In the genomic region with DNA sequence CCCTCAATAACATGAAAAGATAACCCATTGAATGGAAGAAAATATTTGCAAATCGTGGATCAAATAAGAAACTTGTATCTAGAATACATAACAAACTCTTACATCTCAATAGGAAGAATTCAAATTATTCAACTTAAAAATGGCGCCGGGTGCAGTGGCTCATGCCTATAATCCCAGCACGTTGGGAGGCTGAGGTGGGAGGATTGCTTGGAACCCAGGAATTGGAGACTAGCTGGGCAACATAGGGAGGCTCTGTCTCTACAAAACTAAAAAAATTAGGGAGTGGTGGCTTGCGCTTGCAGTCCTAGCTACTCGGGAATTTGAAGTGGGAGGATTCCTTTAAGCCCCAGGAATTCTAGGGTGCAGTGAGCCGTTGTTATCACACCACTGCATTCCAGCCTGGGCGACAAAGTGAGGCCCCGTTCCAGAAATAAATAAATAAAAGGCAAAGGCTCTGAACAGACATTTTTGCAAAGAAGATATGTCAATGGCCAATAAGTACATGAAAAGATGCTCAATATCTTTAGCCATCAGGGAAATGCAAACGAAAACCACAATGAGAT, we compare ENCODE assay signal across 31 cellular contexts.
"Had no signal": no experiment of that assay in that cellular context is flagged by ENCODE, and none has a peak within 500 bp of the region (broad histone marks: within the 10 kb centered on the region; RNA-seq: fewer than 3 reads in every experiment).

No MANE protein-coding gene starts in this region.

- H3K27ac Mint-ChIP-seq: naive thymus-derived CD4-positive, alpha-beta T cell; natural killer cell; nephron; neural progenitor cell; progenitor cell of endocrine pancreas; stimulated activated memory B cell treated with anti-CD40 and anti-IgM and Interleukin-4, amounts not matched to agents 10 μg/mL and 1 μg/mL and 100 μg/mL, for 72 hours; stimulated activated naive CD8-positive, alpha-beta T cell treated with anti-CD3 and anti-CD28 coated beads, Interleukin-15, Interleukin-2, amounts not matched to agents 100 ng/mL and 50 ng/mL, for 24 hours had no signal

- H3K79me2 ChIP-seq: parathyroid adenoma had no signal

- H3K9me3 Mint-ChIP-seq: natural killer cell; nephron; neural progenitor cell; stimulated activated memory B cell treated with anti-CD40 and anti-IgM and Interleukin-4, amounts not matched to agents 10 μg/mL and 1 μg/mL and 100 μg/mL, for 72 hours; stimulated activated naive CD8-positive, alpha-beta T cell treated with anti-CD3 and anti-CD28 coated beads, Interleukin-15, Interleukin-2, amounts not matched to agents 100 ng/mL and 50 ng/mL, for 24 hours had no signal

- H3K36me3 Mint-ChIP-seq: naive thymus-derived CD4-positive, alpha-beta T cell; natural killer cell; neural progenitor cell; stimulated activated memory B cell treated with anti-CD40 and anti-IgM and Interleukin-4, amounts not matched to agents 10 μg/mL and 1 μg/mL and 100 μg/mL, for 72 hours had no signal

- H3K4me3 ChIP-seq: neural progenitor cell, ovary, psoas muscle, right lobe of liver, sigmoid colon, skin epidermis, smooth muscle cell, spleen, stomach, thoracic aorta, thyroid gland, tibial nerve, upper lobe of right lung, uterus had no signal

- H3K9ac ChIP-seq: neural progenitor cell, parathyroid adenoma had no signal

- DNase-seq: naive thymus-derived CD4-positive, alpha-beta T cell; natural killer cell; occipital lobe; ovary; posterior cingulate gyrus; psoas muscle; right cardiac atrium; right lobe of liver; sigmoid colon; spleen; stimulated activated CD4-positive, alpha-beta T cell treated with anti-CD3 and anti-CD28 coated beads, Interleukin-12 subunit alpha, Interleukin-12 subunit beta, amount 100 ng/mL, for 4 hours; stimulated activated CD4-positive, alpha-beta T cell treated with anti-CD3 and anti-CD28 coated beads, Interleukin-1b, Interleukin-23, amount 100 ng/mL, for 48 hours; stimulated activated CD4-positive, alpha-beta T cell treated with anti-CD3 and anti-CD28 coated beads, Interleukin-4, amount 100 ng/mL, for 1 hour; stimulated activated CD4-positive, alpha-beta T cell treated with anti-CD3 and anti-CD28 coated beads, Interleukin-4, amount 100 ng/mL, for 4 hours; stimulated activated CD8-positive, alpha-beta memory T cell treated with anti-CD3 and anti-CD28 coated beads, Interleukin-4, amount 100 ng/mL, for 48 hours; stimulated activated naive CD4-positive, alpha-beta T cell treated with Interleukin-2 at 50 U/mL for 16 hours; stomach; thyroid gland; trophoblast cell; upper lobe of right lung; uterus had no signal

- H3K4me3 Mint-ChIP-seq: naive thymus-derived CD4-positive, alpha-beta T cell; natural killer cell; nephron; neural progenitor cell; stimulated activated memory B cell treated with anti-CD40 and anti-IgM and Interleukin-4, amounts not matched to agents 10 μg/mL and 1 μg/mL and 100 μg/mL, for 72 hours; stimulated activated naive CD8-positive, alpha-beta T cell treated with anti-CD3 and anti-CD28 coated beads, Interleukin-15, Interleukin-2, amounts not matched to agents 100 ng/mL and 50 ng/mL, for 24 hours had no signal

- ATAC-seq: naive thymus-derived CD4-positive, alpha-beta T cell; natural killer cell; psoas muscle; right cardiac atrium; right lobe of liver; stimulated activated memory B cell treated with anti-CD40 and anti-IgM and Interleukin-4, amounts not matched to agents 10 μg/mL and 1 μg/mL and 100 μg/mL, for 72 hours; upper lobe of right lung had no signal

- H3K36me3 ChIP-seq: neural progenitor cell, ovary, right lobe of liver, sigmoid colon, spleen, stomach, thoracic aorta, thyroid gland, tibial nerve, upper lobe of right lung, uterus had no signal

- H3K4me1 Mint-ChIP-seq: naive thymus-derived CD4-positive, alpha-beta T cell; natural killer cell; nephron; stimulated activated memory B cell treated with anti-CD40 and anti-IgM and Interleukin-4, amounts not matched to agents 10 μg/mL and 1 μg/mL and 100 μg/mL, for 72 hours had no signal

- H3K27ac ChIP-seq: neural progenitor cell, ovary, parathyroid adenoma, psoas muscle, right lobe of liver, sigmoid colon, skin epidermis, spleen, stomach, thoracic aorta, thyroid gland, tibial nerve, upper lobe of right lung, uterus had no signal

- H2AFZ ChIP-seq: neural progenitor cell, parathyroid adenoma had no signal

- H3K27me3 ChIP-seq: ovary, right lobe of liver, thyroid gland, uterus had no signal

- H3K9me3 ChIP-seq: ovary, psoas muscle, right lobe of liver, sigmoid colon, spleen, stomach, thoracic aorta, thyroid gland, tibial nerve, upper lobe of right lung, uterus had no signal

- H3K4me1 ChIP-seq: parathyroid adenoma, psoas muscle, right lobe of liver, sigmoid colon, spleen, stomach, thyroid gland, tibial nerve, upper lobe of right lung, uterus had no signal

- H3K4me2 ChIP-seq: neural progenitor cell, smooth muscle cell had no signal
